In genomic region chr5:14727428-14727865, GRCh38 we compare ENCODE assay signal across 8 cellular contexts.
DNase-seq lines count a peak whose midpoint lies in the region; ATAC-seq and TF ChIP-seq lines count a peak whose summit lies in the region.

No MANE protein-coding gene starts in this region.

- H3K27me3 ChIP-seq in CD4-positive, alpha-beta T cell (ENCODE audit: control insufficient read depth, insufficient read depth, low read length), result no peaks in the 10 kb centered on the region
- H3K27me3 ChIP-seq in osteoblast (ENCODE audit: insufficient read depth, low read length) (no peaks in the 10 kb centered on the region), thyroid gland (no peaks in the 10 kb centered on the region)

- no peak overlapping the region for H3K4me3 Mint-ChIP-seq in CD4-positive, alpha-beta T cell

- DNase-seq in CD4-positive, alpha-beta T cell, result peak; percentile 48 to 78 (median 68)
- DNase-seq in LNCaP clone FGC (ENCODE audit: low read depth), result peak; percentile 63
- peak; percentile 64 for DNase-seq in RPMI8226
- DNase-seq in activated T-helper 9 cell treated with anti-CD3 and anti-CD28 coated beads, Interleukin-2, amount 50 U/mL, for 16 hours (ENCODE audit: low read depth), result peak; percentile 61
- peak; percentile 71 for DNase-seq in foreskin melanocyte
- DNase-seq in osteoblast (ENCODE audit: insufficient read length, low spot score, missing footprints), result peak; percentile 87
- DNase-seq in thyroid gland, result peak; percentile 65 to 83

- H3K27ac ChIP-seq in CD4-positive, alpha-beta T cell (ENCODE audit: low read depth, low read length), result no peak overlapping the region
- H3K27ac ChIP-seq in osteoblast (ENCODE audit: low read depth, low read length) (peak overlapping the region; percentile 66), thyroid gland (no peak overlapping the region)

- 8 to 11% methylated on average over 7 of the region's 7 CpGs for WGBS in thyroid gland, 2 donors

- peak overlapping the region; percentile 67 for H3K27ac Mint-ChIP-seq in CD4-positive, alpha-beta T cell

- peak overlapping the region; percentile 56 for H3K4me2 ChIP-seq in osteoblast (ENCODE audit: insufficient read depth, low read length)

- H3K4me3 ChIP-seq in LNCaP clone FGC (ENCODE audit: low read depth, low read length) (no peak overlapping the region), osteoblast (ENCODE audit: insufficient read depth, low read length) (no peak overlapping the region), thyroid gland (replicated peaks in 1 of 3) (no peak overlapping the region)

- intact Hi-C loops in CD4-positive, alpha-beta T cell (cut with DNase I, micrococcal nuclease), result loop anchor here (1.0 to 5.0 kb wide), 6 partner anchors 42 to 287 kb away; no protein-coding TSS in a partner anchor
- intact Hi-C loops in thyroid gland (cut with DNase I), result loop anchor here (5.0 kb wide), 1 partner anchor 285 kb away; no protein-coding TSS in a partner anchor

- no peaks in the 10 kb centered on the region for H3K79me2 ChIP-seq in osteoblast (ENCODE audit: insufficient read depth, low read length)

- no peaks in the 10 kb centered on the region for H4K20me1 ChIP-seq in osteoblast (ENCODE audit: insufficient read depth, low read length)

- H3K9me3 ChIP-seq in CD4-positive, alpha-beta T cell (ENCODE audit: control insufficient read depth, low read length), result no peaks in the 10 kb centered on the region
- H3K9me3 ChIP-seq in osteoblast (ENCODE audit: low read depth, low read length) (no peaks in the 10 kb centered on the region), thyroid gland (no peaks in the 10 kb centered on the region)

- POLR2A ChIA-PET in CD4-positive, alpha-beta T cell (lab: Charles Lee), result interaction anchor here (0.8 to 1.4 kb wide), 4 partner anchors 20 to 276 kb away, joined by 3 to 6 read pairs (median 3); no protein-coding TSS in a partner anchor

- H3K4me1 ChIP-seq in osteoblast (ENCODE audit: insufficient read depth, low read length), result peaks cover 26% of the 10 kb centered on the region
- no peaks in the 10 kb centered on the region for H3K4me1 ChIP-seq in thyroid gland

- H3K36me3 ChIP-seq in osteoblast (ENCODE audit: insufficient read depth, low read length), result peaks cover 45% of the 10 kb centered on the region
- H3K36me3 ChIP-seq in thyroid gland, result peaks cover 0 to 5% of the 10 kb centered on the region in 2 donors

- peaks cover 11% of the 10 kb centered on the region for H3K4me1 Mint-ChIP-seq in CD4-positive, alpha-beta T cell (ENCODE audit: low read depth)

- TF ChIP-seq POLR2A in thyroid gland (IDR thresholded peaks at IDR 0.05), result no peak

- CTCF ChIA-PET in CD4-positive, alpha-beta T cell (lab: Charles Lee), result interaction anchor here (0.7 to 3.7 kb wide), 14 partner anchors 19 to 285 kb away, joined by 3 to 22 read pairs (median 4); partner anchors contain the start of gene ANKH

- H3K9me3 Mint-ChIP-seq in CD4-positive, alpha-beta T cell, result no peaks in the 10 kb centered on the region

- no peaks in the 10 kb centered on the region for H3K27me3 Mint-ChIP-seq in CD4-positive, alpha-beta T cell

- peak; percentile 88 for ATAC-seq in CD4-positive, alpha-beta T cell (ENCODE audit: poor library complexity)
- peak; percentile 47 for ATAC-seq in GM21360 (IDR thresholded peaks at IDR 0.05; ENCODE audit: unreplicated experiment)

- peaks cover 60% of the 10 kb centered on the region for H3K36me3 Mint-ChIP-seq in CD4-positive, alpha-beta T cell (ENCODE audit: low read depth)

- no peak overlapping the region for H2AFZ ChIP-seq in osteoblast (ENCODE audit: low read length)

- TF ChIP-seq CTCF in CD4-positive, alpha-beta T cell (IDR thresholded peaks at IDR 0.05), result peak; percentile 98
- TF ChIP-seq CTCF in LNCaP clone FGC (IDR thresholded peaks at IDR 0.05; ENCODE audit: control insufficient read depth, extremely low read depth, insufficient read depth) (peak; percentile 88), osteoblast (IDR thresholded peaks at IDR 0.05; ENCODE audit: extremely low read depth, low read depth, low read length) (peak; percentile 100), thyroid gland (IDR thresholded peaks at IDR 0.05) (peak; percentile 83 to 93 (median 90))
